In the genomic region with DNA sequence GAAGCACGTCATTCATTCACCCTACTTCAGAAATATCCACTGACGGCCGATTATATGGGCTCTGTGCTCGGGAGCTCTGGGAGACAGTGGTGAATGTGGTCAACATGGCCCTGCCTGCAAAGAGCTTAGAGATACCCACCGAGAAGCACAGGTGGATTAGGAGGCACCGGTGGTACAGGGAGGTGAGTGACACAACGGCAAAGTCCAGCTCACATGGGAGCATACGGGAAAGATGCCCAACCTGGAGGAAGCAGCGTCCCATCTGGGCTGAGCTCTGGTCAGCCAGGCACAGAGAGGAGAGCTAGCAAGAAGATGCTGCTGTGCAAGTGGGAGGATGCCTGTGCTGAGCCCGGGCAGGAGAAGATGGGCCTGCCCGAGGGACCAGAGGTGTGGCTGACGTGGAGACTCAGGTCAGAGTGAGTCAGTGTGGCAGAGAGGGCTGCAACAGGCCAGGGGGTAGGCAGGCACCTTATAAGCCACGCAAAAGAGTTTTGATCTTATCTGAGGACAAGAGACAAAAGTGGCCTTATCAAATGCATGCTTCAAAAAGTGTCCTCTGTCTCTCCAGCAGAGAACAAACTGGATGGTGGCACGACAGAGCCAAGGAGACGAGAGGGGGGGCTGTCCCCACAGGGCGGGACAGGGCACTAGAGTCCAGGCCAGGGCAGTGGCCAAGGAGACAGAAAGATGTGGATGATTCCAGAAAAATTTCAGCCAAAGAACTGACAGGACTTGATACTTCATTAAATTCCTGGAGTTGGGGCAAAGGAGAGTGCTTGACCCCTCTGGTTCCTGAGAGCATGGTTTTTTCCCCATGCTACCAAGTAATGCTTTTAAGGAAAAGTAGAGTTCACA, we compare ENCODE assay signal across 25 cellular contexts.
DNase-seq lines count a peak whose midpoint lies in the region; ATAC-seq, FAIRE-seq and TF ChIP-seq lines count a peak whose summit lies in the region.
"Had no signal": no experiment of that assay in that cellular context is flagged by ENCODE, and none has a peak within 500 bp of the region (broad histone marks: within the 10 kb centered on the region; RNA-seq: fewer than 3 reads in every experiment).

No MANE protein-coding gene starts in this region.

- H3K4me1 ChIP-seq in HepG2 (ENCODE audit: insufficient read depth, low read length) = peaks cover 27% of the 10 kb centered on the region
- H3K4me1 ChIP-seq in right lobe of liver = no peaks in the 10 kb centered on the region
- H3K4me1 ChIP-seq in mesendoderm (ENCODE audit: control insufficient read depth, low read depth, low read length) = peaks cover 8% of the 10 kb centered on the region

- H3K79me2 ChIP-seq in HepG2 (ENCODE audit: insufficient read depth, low read length) (no peaks in the 10 kb centered on the region), mesendoderm (ENCODE audit: control insufficient read depth, insufficient read depth, low read length) (no peaks in the 10 kb centered on the region)

- H3K4me2 ChIP-seq in HepG2 (ENCODE audit: low read depth, low read length) (no peak overlapping the region), mesendoderm (ENCODE audit: low read length) (no peak overlapping the region)
- H3K4me2 ChIP-seq: SK-N-SH had no signal

- TF ChIP-seq CTCF in HepG2 (CRISPR knock-in tag; IDR thresholded peaks at IDR 0.05) (no peak), right lobe of liver (IDR thresholded peaks at IDR 0.05) (no peak), activated B cell treated with CpG ODN at 0.5 μM for 24 hours (IDR thresholded peaks at IDR 0.05) (no peak), neural crest cell (conservative IDR thresholded peaks at IDR 0.05) (no peak)

- TF ChIP-seq POLR2A in HepG2 (IDR thresholded peaks at IDR 0.05; ENCODE audit: insufficient read depth in 1 of 2, low read depth in 2 of 2, low read length in 2 of 2) (no peak), right lobe of liver (IDR thresholded peaks at IDR 0.05) (no peak)

- no TSS peak for BruUV-seq in HepG2 (replicated peaks; lab: Mats Ljungman, UMichigan)

- no peak overlapping the region for H3K23ac ChIP-seq in mesendoderm (ENCODE audit: low read length)

- H4K5ac ChIP-seq in mesendoderm (ENCODE audit: low read length) = no peak overlapping the region

- H3K27ac Mint-ChIP-seq in activated B cell treated with CpG ODN at 0.5 μM for 24 hours (peak overlapping the region; percentile 66), neural crest cell (ENCODE audit: unreplicated experiment) (peak overlapping the region; percentile 53)
- H3K27ac Mint-ChIP-seq: activated naive CD4-positive, alpha-beta T cell treated with anti-CD3 and anti-CD28 coated beads, Interleukin-2, amount 50 U/mL, for 72 hours had no signal

- H2BK5ac ChIP-seq in mesendoderm (ENCODE audit: low read length) = no peak overlapping the region

- H3K9ac ChIP-seq in HepG2 (ENCODE audit: insufficient read depth, low read depth, low read length) (no peak overlapping the region), mesendoderm (ENCODE audit: low read length) (no peak overlapping the region)
- H3K9ac ChIP-seq: SK-N-SH had no signal

- H3K9me3 ChIP-seq in HepG2 (ENCODE audit: low read length) (no peaks in the 10 kb centered on the region), right lobe of liver (no peaks in the 10 kb centered on the region)
- H3K9me3 ChIP-seq: SK-N-SH had no signal

- H2BK15ac ChIP-seq in mesendoderm (replicated peaks; ENCODE audit: low read depth) = no peak overlapping the region

- no peak overlapping the region for H4K8ac ChIP-seq in mesendoderm (ENCODE audit: low read depth, low read length)

- H3K4ac ChIP-seq in mesendoderm (ENCODE audit: low read depth, low read length) = no peak overlapping the region

- H4K20me1 ChIP-seq in HepG2 (ENCODE audit: insufficient read depth, low read length) = no peaks in the 10 kb centered on the region

- FAIRE-seq in HepG2 (lab: Jason Lieb, UNC) = peak; percentile 21
- FAIRE-seq: endothelial cell of umbilical vein, GM12892 had no signal

- no peak overlapping the region for H2BK120ac ChIP-seq in mesendoderm (ENCODE audit: low read depth, low read length)

- TF ChIP-seq RAD21 in HepG2 (CRISPR knock-in tag; IDR thresholded peaks at IDR 0.05) = no peak

- H3K56ac ChIP-seq in mesendoderm (ENCODE audit: low read length) = no peak overlapping the region

- intact Hi-C loops in HepG2 (cut with micrococcal nuclease; ENCODE audit: unreplicated experiment) = no loop called here
- intact Hi-C loops in right lobe of liver (cut with DNase I) = loop anchor here in 1 of 2 donors (10.0 kb wide), 1 partner anchor 274 kb away; no protein-coding TSS in a partner anchor
- intact Hi-C loops in activated B cell treated with CpG ODN at 0.5 μM for 24 hours (cut with micrococcal nuclease) = no loop called here

- no peak overlapping the region for H2AK5ac ChIP-seq in mesendoderm (ENCODE audit: low read length)

- H2AFZ ChIP-seq in HepG2 (ENCODE audit: low read length) = no peak overlapping the region

- H3K18ac ChIP-seq in mesendoderm (ENCODE audit: low read length) = no peak overlapping the region

- H3K36me3 Mint-ChIP-seq in activated B cell treated with CpG ODN at 0.5 μM for 24 hours (ENCODE audit: low read depth) (peaks cover 3% of the 10 kb centered on the region), neural crest cell (ENCODE audit: low read depth) (peaks cover 3% of the 10 kb centered on the region)
- H3K36me3 Mint-ChIP-seq: activated naive CD4-positive, alpha-beta T cell treated with anti-CD3 and anti-CD28 coated beads, Interleukin-2, amount 50 U/mL, for 72 hours had no signal

- CTCF ChIA-PET in HepG2 (lab: Yijun Ruan, JAX; ENCODE audit: low intra/inter-chr PET ratio, low total read pairs) (no interaction called here), activated B cell treated with CpG ODN at 0.5 μM for 24 hours (lab: Charles Lee) (no interaction called here)

- ATAC-seq in HepG2 = no peak
- ATAC-seq in right lobe of liver = no peak
- ATAC-seq in activated B cell treated with CpG ODN at 0.5 μM for 24 hours (ENCODE audit: low read depth) = no peak
- ATAC-seq in HG03457 (IDR thresholded peaks at IDR 0.05; ENCODE audit: unreplicated experiment) = no peak
- no peak for ATAC-seq in GM19452 (IDR thresholded peaks at IDR 0.05; ENCODE audit: unreplicated experiment)
- ATAC-seq: activated naive CD4-positive, alpha-beta T cell treated with anti-CD3 and anti-CD28 coated beads, Interleukin-2, amount 50 U/mL, for 72 hours; left colon; Right ventricle myocardium inferior had no signal

- no peaks in the 10 kb centered on the region for H3K27me3 Mint-ChIP-seq in activated B cell treated with CpG ODN at 0.5 μM for 24 hours
- peaks cover 9% of the 10 kb centered on the region for H3K27me3 Mint-ChIP-seq in neural crest cell (ENCODE audit: low read depth)

- no peak for TF ChIP-seq EP300 in HepG2 (IDR thresholded peaks at IDR 0.05; ENCODE audit: low read depth in 2 of 2, low read length in 2 of 2)
- no peak for TF ChIP-seq EP300 in HepG2 (CRISPR knock-in tag; IDR thresholded peaks at IDR 0.05; ENCODE audit: borderline replicate concordance)

- H3K4me1 Mint-ChIP-seq in activated B cell treated with CpG ODN at 0.5 μM for 24 hours (peaks cover 70% of the 10 kb centered on the region), neural crest cell (peaks cover 29% of the 10 kb centered on the region)

- POLR2A ChIA-PET in HepG2 (lab: Yijun Ruan, JAX) = no interaction called here
- POLR2A ChIA-PET in activated B cell treated with CpG ODN at 0.5 μM for 24 hours (lab: Charles Lee) = interaction anchor here (0.6 kb wide), 1 partner anchor 126 kb away, joined by 9 read pairs; no protein-coding TSS in a partner anchor

- H3K9me3 Mint-ChIP-seq in activated B cell treated with CpG ODN at 0.5 μM for 24 hours (no peaks in the 10 kb centered on the region), neural crest cell (no peaks in the 10 kb centered on the region)
- H3K9me3 Mint-ChIP-seq: activated naive CD4-positive, alpha-beta T cell treated with anti-CD3 and anti-CD28 coated beads, Interleukin-2, amount 50 U/mL, for 72 hours had no signal

- H3K4me3 ChIP-seq in HepG2 (replicated peaks in 1 of 3; ENCODE audit: insufficient read depth in 1 of 3, low read depth in 2 of 3, low read length in 3 of 3) (no peak overlapping the region), right lobe of liver (no peak overlapping the region), mesendoderm (ENCODE audit: low read length) (no peak overlapping the region)

- H3K4me3 Mint-ChIP-seq in activated B cell treated with CpG ODN at 0.5 μM for 24 hours (no peak overlapping the region), neural crest cell (no peak overlapping the region)

- 93% methylated on average over 16 of the region's 16 CpGs for WGBS in HepG2 (ENCODE audit: low lambda C conversion rate)
- 90% methylated on average over 12 of the region's 16 CpGs for WGBS in right lobe of liver (ENCODE audit: insufficient coverage, low coverage, low lambda C conversion rate, missing lambda C conversion rate)
- WGBS in mesendoderm (ENCODE audit: extremely low coverage, insufficient coverage, low lambda C conversion rate) = no CpG with 5 or more reads among the region's 16 CpGs

- no peaks in the 10 kb centered on the region for H3K79me1 ChIP-seq in mesendoderm (ENCODE audit: low read length)

- H3K27ac ChIP-seq in HepG2 (ENCODE audit: extremely low read length, insufficient read depth, low read length) (no peak overlapping the region), right lobe of liver (no peak overlapping the region), mesendoderm (ENCODE audit: low read depth, low read length) (no peak overlapping the region)

- H3K36me3 ChIP-seq in HepG2 (replicated peaks in 1 of 2; ENCODE audit: control insufficient read depth in 1 of 2, insufficient read depth in 2 of 2, low read length in 2 of 2) (no peaks in the 10 kb centered on the region), right lobe of liver (no peaks in the 10 kb centered on the region), mesendoderm (ENCODE audit: control insufficient read depth, insufficient read depth, low read length) (no peaks in the 10 kb centered on the region)

- in situ Hi-C loops in HepG2 (cut with HindIII; ENCODE audit: extremely low pct_ligation_motif_present, low pct_unique_long_range_greater_than_20kb) = no loop called here

- DNase-seq in HepG2 (ENCODE audit: low spot score) = no peak
- no peak for DNase-seq in right lobe of liver
- no peak for DNase-seq in activated B cell treated with CpG ODN at 0.5 μM for 24 hours
- DNase-seq in neural crest cell (ENCODE audit: low read depth, low spot score) = no peak
- no peak for DNase-seq in activated T-cell treated with anti-CD3 and anti-CD28 coated beads, Interleukin-2, amount 50 U/mL, for 1 hour
- no peak for DNase-seq in mesendoderm
- DNase-seq: activated CD4-positive, alpha-beta T cell treated with anti-CD3 and anti-CD28 coated beads, Interleukin-2, amount 50 U/mL, for 48 hours; amygdala; DMS153; HCEC 1CT; hypothalamus; Kasumi-1; NCI-H1417 treated with DMSO at 0.1 percent for 48 hours; NCI-H2081; NCI-H524 treated with DMSO at 0.1 percent for 48 hours; NK-92 treated with Interleukin-12 subunit alpha and Interleukin-12 subunit beta, amount 100 ng/mL, for 24 hours; SK-N-SH; stimulated activated naive CD4-positive, alpha-beta T cell treated with Interleukin-2 at 50 U/mL for 16 hours had no signal

- H3K27me3 ChIP-seq in HepG2 (ENCODE audit: control insufficient read depth in 1 of 2, insufficient read depth in 2 of 2, low read length in 2 of 2) = no peaks in the 10 kb centered on the region
- H3K27me3 ChIP-seq in right lobe of liver = no peaks in the 10 kb centered on the region
- H3K27me3 ChIP-seq in mesendoderm (ENCODE audit: insufficient read depth, low read length, poor library complexity) = no peaks in the 10 kb centered on the region
